ENCODE assay signal across 8 cellular contexts in the genomic region with DNA sequence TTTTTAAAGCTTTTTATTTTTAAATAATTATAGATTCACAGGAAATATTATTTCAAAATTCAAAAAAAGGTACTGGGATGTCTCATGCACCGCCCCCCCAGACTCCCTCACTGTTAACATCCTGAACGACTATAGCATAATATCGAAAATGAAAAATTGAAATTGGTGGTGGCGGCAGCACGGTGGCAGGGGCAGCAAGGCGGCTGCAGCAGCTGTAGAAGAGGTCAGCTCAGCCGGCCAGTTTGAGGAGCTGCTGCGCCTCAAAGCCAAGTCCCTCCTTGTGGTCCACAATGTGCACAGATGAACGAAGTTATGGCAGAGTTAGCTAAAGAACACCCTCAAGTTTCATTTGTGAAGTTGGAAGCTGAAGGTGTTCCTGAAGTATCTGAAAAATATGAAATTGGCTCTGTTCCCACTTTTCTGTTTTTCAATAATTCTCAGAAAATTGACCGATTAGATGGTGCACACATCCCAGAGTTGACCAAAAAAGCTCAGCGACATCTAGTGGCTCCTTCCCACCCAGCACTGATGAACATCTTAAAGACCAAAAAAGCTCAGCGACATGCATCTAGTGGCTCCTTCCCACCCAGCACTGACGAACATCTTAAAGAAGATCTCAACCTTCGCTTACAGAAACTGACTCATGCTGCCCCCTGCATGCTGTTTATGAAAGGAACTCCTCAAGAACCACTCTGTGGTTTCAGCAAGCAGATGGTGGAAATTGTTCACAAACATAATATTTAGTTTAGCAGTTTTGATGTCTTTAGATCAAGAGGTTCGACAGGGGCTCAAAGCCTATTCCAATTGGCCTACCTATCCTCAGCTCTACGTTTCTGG.
DNase-seq lines count a peak whose midpoint lies in the region; ATAC-seq and TF ChIP-seq lines count a peak whose summit lies in the region.

No MANE protein-coding gene starts in this region.

- intact Hi-C loops in activated CD8-positive, alpha-beta T cell treated with anti-CD3 and anti-CD28 coated beads for 36 hours (cut with micrococcal nuclease) = loop anchor here (5.0 kb wide), 1 partner anchor 236 kb away; no protein-coding TSS in a partner anchor

- peaks cover 2% of the 10 kb centered on the region for H3K27me3 Mint-ChIP-seq in activated CD8-positive, alpha-beta T cell treated with anti-CD3 and anti-CD28 coated beads for 36 hours
- H3K27me3 Mint-ChIP-seq in naive thymus-derived CD8-positive, alpha-beta T cell = peaks cover 0 to 5% (median 4%) of the 10 kb centered on the region in 5 donors

- peak overlapping the region; percentile 24 for H3K27ac Mint-ChIP-seq in activated CD8-positive, alpha-beta T cell treated with anti-CD3 and anti-CD28 coated beads for 36 hours
- H3K27ac Mint-ChIP-seq in naive thymus-derived CD8-positive, alpha-beta T cell = peak overlapping the region in 1 of 10 donors; percentile 38

- CTCF ChIA-PET in activated CD8-positive, alpha-beta T cell treated with anti-CD3 and anti-CD28 coated beads for 36 hours (lab: Charles Lee) = interaction anchor here (0.6 to 4.7 kb wide), 57 partner anchors 9 to 717 kb away, joined by 3 to 61 read pairs (median 4); a partner anchor contains a TSS

- H3K36me3 Mint-ChIP-seq in activated CD8-positive, alpha-beta T cell treated with anti-CD3 and anti-CD28 coated beads for 36 hours (ENCODE audit: low read depth) = peaks cover 4% of the 10 kb centered on the region
- peaks cover 5 to 6% (median 5%) of the 10 kb centered on the region in 3 donors for H3K36me3 Mint-ChIP-seq in naive thymus-derived CD8-positive, alpha-beta T cell

- no peak overlapping the region for H3K4me3 ChIP-seq in epithelial cell of esophagus (ENCODE audit: low read length)

- peak; percentile 85 for ATAC-seq in GM18498 (IDR thresholded peaks at IDR 0.05; ENCODE audit: unreplicated experiment)
- peak; percentile 88 for ATAC-seq in HG02852 (IDR thresholded peaks at IDR 0.05; ENCODE audit: unreplicated experiment)
- peak; percentile 99 for ATAC-seq in activated CD8-positive, alpha-beta T cell treated with anti-CD3 and anti-CD28 coated beads for 36 hours
- peak; percentile 99 to 100 for ATAC-seq in naive thymus-derived CD8-positive, alpha-beta T cell

- H3K4me1 Mint-ChIP-seq in activated CD8-positive, alpha-beta T cell treated with anti-CD3 and anti-CD28 coated beads for 36 hours (ENCODE audit: low read depth) = peaks cover 11% of the 10 kb centered on the region
- peaks cover 7 to 16% (median 8%) of the 10 kb centered on the region in 4 donors for H3K4me1 Mint-ChIP-seq in naive thymus-derived CD8-positive, alpha-beta T cell

- TF ChIP-seq CTCF in activated CD8-positive, alpha-beta T cell treated with anti-CD3 and anti-CD28 coated beads for 36 hours (IDR thresholded peaks at IDR 0.05) = peak; percentile 72
- TF ChIP-seq CTCF in epithelial cell of esophagus (IDR thresholded peaks at IDR 0.05; ENCODE audit: insufficient read depth, low read depth, low read length, missing control alignments) = peak; percentile 80

- peak overlapping the region; percentile 5 for H3K4me3 Mint-ChIP-seq in activated CD8-positive, alpha-beta T cell treated with anti-CD3 and anti-CD28 coated beads for 36 hours
- peak overlapping the region in 2 of 10 donors; percentile 60 to 61 for H3K4me3 Mint-ChIP-seq in naive thymus-derived CD8-positive, alpha-beta T cell

- POLR2A ChIA-PET in activated CD8-positive, alpha-beta T cell treated with anti-CD3 and anti-CD28 coated beads for 36 hours (lab: Charles Lee) = interaction anchor here (0.6 to 1.3 kb wide), 4 partner anchors 81 to 717 kb away, joined by 3 to 11 read pairs (median 3); a partner anchor contains a TSS
- POLR2A ChIA-PET in naive thymus-derived CD8-positive, alpha-beta T cell (lab: Charles Lee) = interaction anchor here (0.9 to 1.5 kb wide), 3 partner anchors 40 to 248 kb away, joined by 3 to 5 read pairs (median 5); a partner anchor contains a TSS

- DNase-seq in A172 (ENCODE audit: low spot score) (peak; percentile 70), NCI-H524 treated with DMSO at 0.1 percent for 48 hours (lab: John Stamatoyannopoulos, UW) (peak; percentile 53), epithelial cell of esophagus (ENCODE audit: low read depth) (peak; percentile 63), superior temporal gyrus (ENCODE audit: extremely low spot score) (peak; percentile 80)
- DNase-seq in activated CD8-positive, alpha-beta T cell treated with anti-CD3 and anti-CD28 coated beads for 36 hours = peak; percentile 78
- DNase-seq in naive thymus-derived CD8-positive, alpha-beta T cell = peak in 9 of 10 donors; percentile 6 to 77 (median 55)

- H3K9me3 Mint-ChIP-seq in activated CD8-positive, alpha-beta T cell treated with anti-CD3 and anti-CD28 coated beads for 36 hours = no peaks in the 10 kb centered on the region
- peaks cover 0 to 4% (median 0%) of the 10 kb centered on the region in 9 donors for H3K9me3 Mint-ChIP-seq in naive thymus-derived CD8-positive, alpha-beta T cell
